ENCODE assay signal across 8 cellular contexts in the genomic region with DNA sequence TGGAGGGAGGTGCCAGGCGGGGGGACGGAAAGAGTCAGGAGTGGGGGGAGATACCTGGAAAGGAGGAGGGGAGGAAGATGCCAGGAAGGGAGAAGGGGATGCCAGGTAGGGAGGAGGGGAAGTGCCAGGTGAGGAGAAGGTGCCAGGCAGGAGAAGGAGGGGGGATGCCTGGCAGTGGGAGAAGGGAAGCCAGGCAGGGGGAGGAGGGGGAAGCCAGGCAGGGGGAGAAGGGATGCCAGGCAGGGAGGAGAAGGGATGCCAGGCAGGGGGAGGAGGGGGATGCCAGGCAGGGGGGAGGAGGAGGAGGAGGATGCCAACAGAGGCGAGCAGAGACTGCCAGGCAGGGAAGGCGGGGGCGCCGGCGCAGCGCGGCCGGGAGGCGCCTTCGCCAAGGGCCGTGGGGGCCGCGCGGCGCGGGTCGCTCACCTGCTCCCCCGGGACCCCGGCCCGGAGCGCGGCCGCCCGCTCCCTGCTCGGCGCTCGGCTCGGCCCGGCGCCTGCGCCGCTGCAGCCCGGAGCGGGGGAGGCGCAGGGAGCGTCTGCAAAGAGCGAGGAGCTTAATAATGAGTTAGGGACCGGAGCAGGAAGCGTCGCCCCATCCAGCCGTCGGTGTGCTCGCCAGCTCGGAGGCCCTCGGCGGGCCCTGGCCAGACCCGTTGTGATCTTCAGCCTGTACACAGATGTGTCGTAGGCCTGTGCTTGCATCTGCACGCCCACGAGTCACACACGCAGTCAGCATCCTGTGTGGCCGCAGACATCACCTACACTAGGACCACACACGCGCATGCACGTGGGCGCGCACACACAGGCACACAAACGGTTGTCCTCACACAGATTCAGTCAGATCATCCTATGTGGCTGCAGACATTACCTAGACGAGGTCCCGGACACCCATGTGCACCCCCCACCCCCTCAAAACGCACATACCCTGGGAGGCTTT. TPM values are rescaled to one million over a fixed set of nuclear protein-coding genes. Genes with fewer than 3 reads are reported as not detected.
DNase-seq lines count a peak whose midpoint lies in the region; TF ChIP-seq lines count a peak whose summit lies in the region.

No MANE protein-coding gene starts in this region.

- H3K79me2 ChIP-seq in SU-DHL-6 (ENCODE audit: insufficient read depth, low read length), result no peaks in the 10 kb centered on the region

- no peaks in the 10 kb centered on the region for H3K36me3 ChIP-seq in MG63
- H3K36me3 ChIP-seq in SU-DHL-6 (ENCODE audit: low read length), result no peaks in the 10 kb centered on the region
- H3K36me3 ChIP-seq in ascending aorta, result no peaks in the 10 kb centered on the region
- H3K36me3 ChIP-seq in vagina, result no peaks in the 10 kb centered on the region

- H3K27ac ChIP-seq in SU-DHL-6 (ENCODE audit: low read depth, low read length) (no peak overlapping the region), ascending aorta (peak overlapping the region; percentile 63 to 67), vagina (peak overlapping the region; percentile 33)

- H3K4me2 ChIP-seq in SU-DHL-6 (ENCODE audit: low read depth, low read length, poor library complexity, severe bottlenecking), result peak overlapping the region; percentile 36

- no peak overlapping the region for H3K4me3 ChIP-seq in MG63
- H3K4me3 ChIP-seq in SU-DHL-6 (ENCODE audit: insufficient read depth, low read length, poor library complexity, severe bottlenecking), result no peak overlapping the region
- peak overlapping the region; percentile 55 to 74 for H3K4me3 ChIP-seq in ascending aorta
- peak overlapping the region; percentile 45 to 62 for H3K4me3 ChIP-seq in vagina

- intact Hi-C loops in ascending aorta (cut with DNase I) (loop anchor here (2.0 kb wide), 1 partner anchor 26 kb away; no protein-coding TSS in a partner anchor), vagina (cut with DNase I) (no loop called here)

- H3K9me3 ChIP-seq in MG63 (no peaks in the 10 kb centered on the region), SU-DHL-6 (ENCODE audit: insufficient read depth, low read length) (no peaks in the 10 kb centered on the region), ascending aorta (no peaks in the 10 kb centered on the region), vagina (no peaks in the 10 kb centered on the region)

- TF ChIP-seq CTCF in SU-DHL-6 (IDR thresholded peaks at IDR 0.05; ENCODE audit: insufficient read depth, low read length, poor library complexity, severe bottlenecking) (no peak), ascending aorta (IDR thresholded peaks at IDR 0.05) (no peak), vagina (IDR thresholded peaks at IDR 0.05) (no peak)

- DNase-seq in SHP77 (lab: John Stamatoyannopoulos, UW), result peak; percentile 14 to 53
- no peak for DNase-seq in SHP77 treated with DMSO at 0.1 percent for 48 hours (lab: John Stamatoyannopoulos, UW)
- DNase-seq in MG63, result peak; percentile 55
- DNase-seq in ascending aorta (ENCODE audit: low spot score in 2 of 2), result peak in 1 of 2 donors; percentile 71
- peak; percentile 32 to 58 for DNase-seq in hippocampal formation (lab: John Stamatoyannopoulos, UW)
- DNase-seq in renal cortical epithelial cell (ENCODE audit: low read depth), result peak; percentile 20
- no peak for DNase-seq in vagina (ENCODE audit: extremely low spot score in 2 of 2)

- H3K4me1 ChIP-seq in ascending aorta (peaks cover 6 to 22% of the 10 kb centered on the region in 2 donors), vagina (peaks cover 33% of the 10 kb centered on the region)

- TF ChIP-seq POLR2A in vagina (IDR thresholded peaks at IDR 0.05), result peak in 1 of 2 donors; percentile 11

- no peaks in the 10 kb centered on the region for H3K27me3 ChIP-seq in MG63
- H3K27me3 ChIP-seq in SU-DHL-6 (ENCODE audit: low read length), result no peaks in the 10 kb centered on the region
- no peaks in the 10 kb centered on the region for H3K27me3 ChIP-seq in ascending aorta
- no peaks in the 10 kb centered on the region for H3K27me3 ChIP-seq in vagina

- no peaks in the 10 kb centered on the region for H3F3A ChIP-seq in SU-DHL-6 (ENCODE audit: insufficient read depth)

- H3K9me2 ChIP-seq in SU-DHL-6 (replicated peaks; ENCODE audit: insufficient read depth, low read length), result no peaks in the 10 kb centered on the region

- no peaks in the 10 kb centered on the region for H4K20me1 ChIP-seq in SU-DHL-6 (ENCODE audit: low read depth, low read length)

- H3K9ac ChIP-seq in SU-DHL-6 (ENCODE audit: low read length), result no peak overlapping the region; the same call in 1 of the 2 replicates

- peak overlapping the region; percentile 80 for H2AFZ ChIP-seq in SU-DHL-6 (ENCODE audit: low read depth, low read length, severe bottlenecking)

RNA-seq across cellular contexts. Expression of gene SMARCD3, which starts 28.4 kb away (rescaled TPM):
- total RNA-seq in MG63 (2014; rRNA removed; shearing (Covaris generic); ENCODE audit: low replicate concordance), result 12.0 and 14.2 TPM in 2 replicates
- total RNA-seq in ascending aorta (105 TPM), renal cortical epithelial cell (3.8 and 15.0 TPM in 2 replicates), vagina (39.8 TPM)

RNA-seq across cellular contexts. Expression of gene CHPF2, which starts 44.6 kb away (rescaled TPM):
- 15.4 and 26.5 TPM in 2 replicates for total RNA-seq in MG63 (2014; rRNA removed; shearing (Covaris generic); ENCODE audit: low replicate concordance)
- total RNA-seq in ascending aorta (40.3 TPM), renal cortical epithelial cell (49.1 and 65.9 TPM in 2 replicates), vagina (28.0 TPM)

RNA-seq across cellular contexts. Expression of gene ABCF2, which starts 49.9 kb away (rescaled TPM):
- total RNA-seq in MG63 (2014; rRNA removed; shearing (Covaris generic); ENCODE audit: low replicate concordance), result 48.4 and 75.0 TPM in 2 replicates
- total RNA-seq in ascending aorta (85.3 TPM), renal cortical epithelial cell (80.6 and 82.7 TPM in 2 replicates), vagina (25.3 TPM)

Comparison
In these comparisons a context has a peak if more than half of its experiments do, and no peak if none do; other contexts are left out.
1. DNase-seq: peak in SHP77 (2 of 2), MG63 (single experiment), hippocampal formation (2 of 2) and renal cortical epithelial cell (single experiment); none in SHP77 treated with DMSO at 0.1 percent for 48 hours (single experiment) and vagina (0 of 2).
2. H3K4me3 ChIP-seq: peak in ascending aorta (2 of 2) and vagina (2 of 2); none in MG63 (single experiment) and SU-DHL-6 (single experiment).